Comparison of ENCODE assay signal across 11 cellular contexts in genomic region chr18:23226386-23226785, GRCh38.
DNase-seq lines count a peak whose midpoint lies in the region; FAIRE-seq and TF ChIP-seq lines count a peak whose summit lies in the region.
"Had no signal": no experiment of that assay in that cellular context is flagged by ENCODE, and none has a peak within 500 bp of the region (broad histone marks: within the 10 kb centered on the region; RNA-seq: fewer than 3 reads in every experiment).

No MANE protein-coding gene starts in this region.

- H3K4me3 Mint-ChIP-seq in mesothelial cell of epicardium (no peak overlapping the region), endothelial cell (ENCODE audit: unreplicated experiment) (no peak overlapping the region)
- H3K4me3 Mint-ChIP-seq: activated naive CD8-positive, alpha-beta T cell treated with anti-CD3 and anti-CD28 coated beads, Interleukin-2, amount 10 ng/mL, durations not matched to agents 7 days and 5 days had no signal

- H3K27me3 ChIP-seq in right atrium auricular region (no peaks in the 10 kb centered on the region), stomach (no peaks in the 10 kb centered on the region)

- H3K36me3 Mint-ChIP-seq in mesothelial cell of epicardium (peaks cover 7% of the 10 kb centered on the region), endothelial cell (ENCODE audit: low read depth, unreplicated experiment) (peaks cover 4% of the 10 kb centered on the region)

- WGBS in stomach, 5 donors: 64 to 77% (median 70%) methylated on average over 3 of the region's 3 CpGs

- peak; percentile 15 for DNase-seq in HT1080 (ENCODE audit: low read depth)
- DNase-seq in astrocyte of the hippocampus (ENCODE audit: low read depth, low spot score): peak; percentile 45
- DNase-seq in right atrium auricular region (ENCODE audit: low spot score): no peak
- DNase-seq in stomach: no peak
- no peak for DNase-seq in mesothelial cell of epicardium (ENCODE audit: low spot score in 2 of 2, unreplicated experiment in 2 of 2)
- DNase-seq in D721Med (ENCODE audit: insufficient read length, low spot score): no peak
- DNase-seq in activated T-cell treated with anti-CD3 and anti-CD28 coated beads, Interleukin-2, amount 50 U/mL, for 48 hours: no peak
- DNase-seq in endothelial cell (ENCODE audit: low spot score): no peak
- DNase-seq: activated CD4-positive, alpha-beta T cell treated with anti-CD3 and anti-CD28 coated beads, Interleukin-2, amount 50 U/mL, for 48 hours; activated naive CD8-positive, alpha-beta T cell treated with anti-CD3 and anti-CD28 coated beads, Interleukin-2, amount 10 ng/mL, durations not matched to agents 7 days and 5 days; DMS79 had no signal

- intact Hi-C loops in stomach (cut with DNase I; ENCODE audit: low total_unique reads): no loop called here

- H3K27ac Mint-ChIP-seq in mesothelial cell of epicardium: no peak overlapping the region
- H3K27ac Mint-ChIP-seq in endothelial cell (ENCODE audit: unreplicated experiment): no peak overlapping the region
- H3K27ac Mint-ChIP-seq: activated naive CD8-positive, alpha-beta T cell treated with anti-CD3 and anti-CD28 coated beads, Interleukin-2, amount 10 ng/mL, durations not matched to agents 7 days and 5 days had no signal

- TF ChIP-seq EP300 in stomach (IDR thresholded peaks at IDR 0.05): no peak

- no peak for TF ChIP-seq CTCF in right atrium auricular region (IDR thresholded peaks at IDR 0.05)
- no peak for TF ChIP-seq CTCF in stomach (IDR thresholded peaks at IDR 0.05)
- TF ChIP-seq CTCF in mesothelial cell of epicardium (IDR thresholded peaks at IDR 0.05; ENCODE audit: unreplicated experiment): no peak
- TF ChIP-seq CTCF in D721Med (IDR thresholded peaks at IDR 0.05; ENCODE audit: insufficient read depth, missing control alignments): no peak
- TF ChIP-seq CTCF in endothelial cell (IDR thresholded peaks at IDR 0.05; ENCODE audit: unreplicated experiment): no peak

- no peak for FAIRE-seq in D721Med (lab: Jason Lieb, UNC)

- H3K27me3 Mint-ChIP-seq in mesothelial cell of epicardium (ENCODE audit: low read depth) (no peaks in the 10 kb centered on the region), endothelial cell (ENCODE audit: unreplicated experiment) (peaks cover 3% of the 10 kb centered on the region)

- H3K4me1 Mint-ChIP-seq in mesothelial cell of epicardium (peaks cover 38% of the 10 kb centered on the region), endothelial cell (ENCODE audit: unreplicated experiment) (peaks cover 33% of the 10 kb centered on the region)

- H3K4me1 ChIP-seq in right atrium auricular region: peaks cover 0 to 60% of the 10 kb centered on the region in 2 donors
- H3K4me1 ChIP-seq in stomach: peaks cover 17 to 62% (median 41%) of the 10 kb centered on the region in 4 donors

- H3K36me3 ChIP-seq in right atrium auricular region: no peaks in the 10 kb centered on the region
- peaks cover 0 to 5% (median 2%) of the 10 kb centered on the region in 4 donors for H3K36me3 ChIP-seq in stomach

- peak overlapping the region; percentile 66 to 92 for H3K27ac ChIP-seq in right atrium auricular region
- peak overlapping the region in 3 of 5 donors; percentile 76 to 84 (median 79) for H3K27ac ChIP-seq in stomach

- H3K9me3 ChIP-seq in right atrium auricular region (no peaks in the 10 kb centered on the region), stomach (no peaks in the 10 kb centered on the region)

- H3K9me3 Mint-ChIP-seq in mesothelial cell of epicardium: no peaks in the 10 kb centered on the region
- H3K9me3 Mint-ChIP-seq in endothelial cell (ENCODE audit: unreplicated experiment): no peaks in the 10 kb centered on the region

- no peak for TF ChIP-seq POLR2A in stomach (IDR thresholded peaks at IDR 0.05)

- H3K4me3 ChIP-seq in right atrium auricular region (no peak overlapping the region), stomach (no peak overlapping the region)

Comparison
In these comparisons a context has a peak if more than half of its experiments do, and no peak if none do; other contexts are left out.
1. DNase-seq: peak in HT1080 (single experiment) and astrocyte of the hippocampus (single experiment); none in right atrium auricular region (single experiment), stomach (single experiment), mesothelial cell of epicardium (0 of 2), D721Med (single experiment), activated T-cell treated with anti-CD3 and anti-CD28 coated beads, Interleukin-2, amount 50 U/mL, for 48 hours (0 of 2) and endothelial cell (single experiment).